16 cellular contexts compared by ENCODE assay signal in the genomic region with DNA sequence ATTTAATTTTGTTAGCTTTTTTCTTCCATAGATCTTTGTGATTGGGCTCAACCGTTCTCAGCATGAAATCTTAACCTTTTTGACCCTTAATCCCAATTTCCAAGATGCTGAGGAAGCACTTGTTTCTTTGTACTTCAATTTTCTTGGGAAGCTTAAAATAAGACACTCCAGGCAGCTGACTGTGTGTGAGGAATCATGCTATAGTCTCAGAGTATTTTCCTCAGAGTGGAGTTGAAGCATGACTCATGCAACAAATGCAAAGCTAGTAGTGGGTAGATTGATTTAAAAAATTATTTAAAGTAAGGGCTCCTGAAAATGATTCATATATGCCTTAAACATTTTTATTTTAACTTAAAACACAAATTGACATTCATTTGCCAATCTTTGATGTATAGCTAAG.
DNase-seq lines count a peak whose midpoint lies in the region; ATAC-seq and TF ChIP-seq lines count a peak whose summit lies in the region.
"Had no signal": no experiment of that assay in that cellular context is flagged by ENCODE, and none has a peak within 500 bp of the region (broad histone marks: within the 10 kb centered on the region; RNA-seq: fewer than 3 reads in every experiment).

No MANE protein-coding gene starts in this region.

- H3K9me3 ChIP-seq in ectodermal cell (ENCODE audit: control insufficient read depth, low read length) (no peaks in the 10 kb centered on the region), aorta (ENCODE audit: control insufficient read depth, low read length) (no peaks in the 10 kb centered on the region), adrenal gland (replicated peaks in 1 of 3) (no peaks in the 10 kb centered on the region)
- H3K9me3 ChIP-seq: Peyer's patch had no signal

- 52 to 62% methylated on average over 1 of the region's 1 CpG for whole genome bisulfite sequencing in ectodermal cell, 2 experiments
- 37 to 49% methylated on average over 1 of the region's 1 CpG for WGBS in aorta, 2 donors
- WGBS in adrenal gland, 4 donors, result 55 to 77% (median 56%) methylated on average over 1 of the region's 1 CpG

- H3K27ac ChIP-seq in ectodermal cell (ENCODE audit: insufficient read depth, low read depth, low read length, poor library complexity, severe bottlenecking), result peak overlapping the region; percentile 30
- H3K27ac ChIP-seq in aorta (ENCODE audit: low read depth in 1 of 2, low read length in 2 of 2), result no peak overlapping the region
- H3K27ac ChIP-seq in adrenal gland, result no peak overlapping the region
- H3K27ac ChIP-seq: 22Rv1, Peyer's patch had no signal

- no peak for ATAC-seq in aorta (ENCODE audit: low FRiP score)
- ATAC-seq: Right ventricle myocardium inferior had no signal

- no peak for TF ChIP-seq CTCF in adrenal gland (IDR thresholded peaks at IDR 0.05)

- peak; percentile 2 for DNase-seq in NCI-H2227 (lab: John Stamatoyannopoulos, UW; ENCODE audit: unreplicated experiment)
- DNase-seq in NCI-H2227 treated with DMSO at 0.1 percent for 48 hours (lab: John Stamatoyannopoulos, UW), result no peak
- DNase-seq in iris pigment epithelial cell (ENCODE audit: low read depth), result peak; percentile 75
- no peak for DNase-seq in DMS 273 (lab: John Stamatoyannopoulos, UW; ENCODE audit: unreplicated experiment)
- DNase-seq in aorta, result no peak
- DNase-seq in SKM-1 treated with dmso at 0.1 percent for 144 hours (lab: John Stamatoyannopoulos, UW; ENCODE audit: unreplicated experiment), result no peak
- DNase-seq in adrenal gland, result no peak
- DNase-seq: GF-D8, H9, NCI-H1417 treated with DMSO at 0.1 percent for 48 hours, NCI-H187 treated with DMSO at 0.1 percent for 48 hours, NCI-H526 treated with DMSO at 0.1 percent for 48 hours, Peyer's patch had no signal

- H3K36me3 ChIP-seq in ectodermal cell (ENCODE audit: control insufficient read depth, insufficient read depth, low read length), result no peaks in the 10 kb centered on the region
- H3K36me3 ChIP-seq in aorta (ENCODE audit: control insufficient read depth in 1 of 2, insufficient read depth in 2 of 2, low read length in 1 of 2), result no peaks in the 10 kb centered on the region
- no peaks in the 10 kb centered on the region for H3K36me3 ChIP-seq in adrenal gland (replicated peaks in 1 of 2)
- H3K36me3 ChIP-seq: Peyer's patch had no signal

- intact Hi-C loops in aorta (cut with DNase I) (no loop called here), adrenal gland (cut with DNase I) (no loop called here)

- H3K4me1 ChIP-seq in ectodermal cell (ENCODE audit: control insufficient read depth, insufficient read depth, low read length) (peaks cover 25% of the 10 kb centered on the region), aorta (ENCODE audit: control insufficient read depth in 1 of 2, insufficient read depth in 2 of 2, low read length in 2 of 2) (no peaks in the 10 kb centered on the region), adrenal gland (replicated peaks in 1 of 2) (no peaks in the 10 kb centered on the region)

- H3K4me3 ChIP-seq in ectodermal cell (ENCODE audit: insufficient read depth, low read depth, low read length), result no peak overlapping the region
- H3K4me3 ChIP-seq in aorta (ENCODE audit: low read length in 2 of 2), result no peak overlapping the region
- no peak overlapping the region for H3K4me3 ChIP-seq in adrenal gland
- H3K4me3 ChIP-seq: Peyer's patch had no signal

- H3K27me3 ChIP-seq in ectodermal cell (ENCODE audit: control insufficient read depth, insufficient read depth, low read length, poor library complexity, severe bottlenecking) (no peaks in the 10 kb centered on the region), aorta (ENCODE audit: control insufficient read depth in 1 of 2, insufficient read depth in 2 of 2, low read length in 1 of 2) (no peaks in the 10 kb centered on the region), adrenal gland (no peaks in the 10 kb centered on the region)
- H3K27me3 ChIP-seq: Peyer's patch had no signal

- TF ChIP-seq POLR2A in adrenal gland (IDR thresholded peaks at IDR 0.05), result no peak

Comparison
In these comparisons a context has a peak if more than half of its experiments do, and no peak if none do; other contexts are left out.
1. DNase-seq: peak in NCI-H2227 (single experiment) and iris pigment epithelial cell (single experiment); none in NCI-H2227 treated with DMSO at 0.1 percent for 48 hours (single experiment), DMS 273 (single experiment), aorta (0 of 2), SKM-1 treated with dmso at 0.1 percent for 144 hours (single experiment) and adrenal gland (0 of 7).